10 cellular contexts compared by ENCODE assay signal in genomic region chr9:137749511-137749910, GRCh38.
"Had no signal": no experiment of that assay in that cellular context is flagged by ENCODE, and none has a peak within 500 bp of the region (broad histone marks: within the 10 kb centered on the region; RNA-seq: fewer than 3 reads in every experiment).

No MANE protein-coding gene starts in this region.

- H3K27me3 Mint-ChIP-seq: activated naive CD4-positive, alpha-beta T cell treated with anti-CD3 and anti-CD28 coated beads, Interleukin-2, amount 50 U/mL, for 24 hours had no signal

- H3K9me3 Mint-ChIP-seq: activated naive CD4-positive, alpha-beta T cell treated with anti-CD3 and anti-CD28 coated beads, Interleukin-2, amount 50 U/mL, for 24 hours had no signal

- H3K4me3 Mint-ChIP-seq: activated naive CD4-positive, alpha-beta T cell treated with anti-CD3 and anti-CD28 coated beads, Interleukin-2, amount 50 U/mL, for 24 hours; neural progenitor cell had no signal

- ATAC-seq: foreskin keratinocyte had no signal

- H3K4me3 ChIP-seq: adrenal gland, neural progenitor cell, ovary, transverse colon, vagina had no signal

- H3K27me3 ChIP-seq: adrenal gland, foreskin keratinocyte, neural progenitor cell, ovary, transverse colon, vagina had no signal

- H3K27ac Mint-ChIP-seq: activated naive CD4-positive, alpha-beta T cell treated with anti-CD3 and anti-CD28 coated beads, Interleukin-2, amount 50 U/mL, for 24 hours; neural progenitor cell had no signal

- H3K4me1 ChIP-seq: foreskin keratinocyte, transverse colon, vagina had no signal

- H3K9me3 ChIP-seq: adrenal gland, ovary, transverse colon, vagina had no signal

- DNase-seq: activated CD4-positive, CD25-positive, alpha-beta regulatory T cell; adrenal gland; foreskin keratinocyte; ovary; stimulated activated CD4-positive, alpha-beta T cell treated with anti-CD3 and anti-CD28 coated beads, Interleukin-12 subunit alpha, Interleukin-12 subunit beta, amount 100 ng/mL, for 4 hours; stimulated activated CD4-positive, alpha-beta T cell treated with anti-CD3 and anti-CD28 coated beads, Interleukin-2, amount 100 ng/mL, for 24 hours; transverse colon had no signal

- H3K36me3 ChIP-seq: ovary had no signal

- H3K27ac ChIP-seq: adrenal gland, foreskin keratinocyte, neural progenitor cell, transverse colon, vagina had no signal
